In genomic region chr3:4504340-4505261, GRCh38 we compare ENCODE assay signal across 8 cellular contexts. TPM values are rescaled to one million over a fixed set of nuclear protein-coding genes. Genes with fewer than 3 reads are reported as not detected.
A peak's percentile ranks its signal among the peaks of the same experiment; 100 is the strongest.
DNase-seq lines count a peak whose midpoint lies in the region; ATAC-seq and TF ChIP-seq lines count a peak whose summit lies in the region.

No MANE protein-coding gene starts in this region.

- peaks cover 18% of the 10 kb centered on the region for H3K4me1 ChIP-seq in vagina

- no peaks in the 10 kb centered on the region for H3K27me3 Mint-ChIP-seq in Calu3 (ENCODE audit: unreplicated experiment)
- H3K27me3 Mint-ChIP-seq in progenitor cell of endocrine pancreas: no peaks in the 10 kb centered on the region

- H3K36me3 ChIP-seq in vagina: no peaks in the 10 kb centered on the region

- H3K9me3 ChIP-seq in vagina: no peaks in the 10 kb centered on the region

- no peaks in the 10 kb centered on the region for H3K36me3 Mint-ChIP-seq in Calu3 (ENCODE audit: insufficient read depth, unreplicated experiment)
- no peaks in the 10 kb centered on the region for H3K36me3 Mint-ChIP-seq in progenitor cell of endocrine pancreas (ENCODE audit: insufficient read depth)

- H3K4me1 Mint-ChIP-seq in Calu3 (ENCODE audit: low read depth, unreplicated experiment) (peaks cover 13% of the 10 kb centered on the region), progenitor cell of endocrine pancreas (ENCODE audit: low read depth) (peaks cover 20% of the 10 kb centered on the region)

- ATAC-seq in left colon (peak; percentile 88), omental fat pad (ENCODE audit: low FRiP score) (no peak)

- H3K27ac Mint-ChIP-seq in Calu3 (ENCODE audit: unreplicated experiment) (no peak overlapping the region), progenitor cell of endocrine pancreas (no peak overlapping the region)

- DNase-seq in Calu3: peak; percentile 49
- peak; percentile 31 for DNase-seq in NB4 (ENCODE audit: low read depth)
- DNase-seq in activated effector memory CD4-positive, alpha-beta T cell treated with Interleukin-2 at 50 U/mL for 16 hours: peak; percentile 3
- peak; percentile 71 to 72 for DNase-seq in left colon
- no peak for DNase-seq in vagina (ENCODE audit: extremely low spot score in 2 of 2)
- no peak for DNase-seq in omental fat pad (ENCODE audit: low spot score)
- no peak for DNase-seq in progenitor cell of endocrine pancreas (ENCODE audit: low spot score, unreplicated experiment)
- no peak for DNase-seq in COLO829 (ENCODE audit: low spot score)

- H3K27ac ChIP-seq in vagina: peak overlapping the region; percentile 60

- intact Hi-C loops in Calu3 (cut with micrococcal nuclease; ENCODE audit: unreplicated experiment) (no loop called here), left colon (cut with DNase I, micrococcal nuclease) (no loop called here), vagina (cut with DNase I) (loop anchor here (10.0 kb wide), 1 partner anchor 130 kb away; no protein-coding TSS in a partner anchor)

- H3K4me3 ChIP-seq in NB4 (ENCODE audit: low read depth, low read length) (no peak overlapping the region), vagina (peak overlapping the region; percentile 7 to 20)

- peak overlapping the region; percentile 36 for H3K4me3 Mint-ChIP-seq in Calu3 (ENCODE audit: low read depth, unreplicated experiment)
- no peak overlapping the region for H3K4me3 Mint-ChIP-seq in progenitor cell of endocrine pancreas (ENCODE audit: low read depth)

- CTCF ChIA-PET in Calu3 (lab: Charles Lee): no interaction called here

- no peaks in the 10 kb centered on the region for H3K27me3 ChIP-seq in vagina

- no peak for TF ChIP-seq POLR2A in NB4 (IDR thresholded peaks at IDR 0.05; ENCODE audit: extremely low read depth, insufficient read length)
- TF ChIP-seq POLR2A in vagina (IDR thresholded peaks at IDR 0.05): no peak

- no TSS peak for BruUV-seq in Calu3 (replicated peaks; lab: Mats Ljungman, UMichigan)

- TF ChIP-seq CTCF in Calu3 (IDR thresholded peaks at IDR 0.05; ENCODE audit: unreplicated experiment): no peak
- no peak for TF ChIP-seq CTCF in NB4 (IDR thresholded peaks at IDR 0.05; ENCODE audit: low read depth, low read length)
- TF ChIP-seq CTCF in vagina (IDR thresholded peaks at IDR 0.05): no peak
- no peak for TF ChIP-seq CTCF in omental fat pad (IDR thresholded peaks at IDR 0.05)
- TF ChIP-seq CTCF in progenitor cell of endocrine pancreas (IDR thresholded peaks at IDR 0.05; ENCODE audit: unreplicated experiment): no peak

- H3K9me3 Mint-ChIP-seq in Calu3 (ENCODE audit: low read depth, unreplicated experiment) (no peaks in the 10 kb centered on the region), progenitor cell of endocrine pancreas (ENCODE audit: low read depth) (no peaks in the 10 kb centered on the region)

RNA-seq across cellular contexts. Expression of gene ITPR1, which starts 11.5 kb away (rescaled TPM):
- total RNA-seq in Calu3 (2022): 4.2 and 6.2 TPM in 2 replicates
- total RNA-seq in left colon: 10 to 100 TPM in 1 of 2 donors, 1 to 10 TPM in 1; 8.9 to 21.2 TPM
- 108 TPM for total RNA-seq in vagina
- 10 to 100 TPM; 38.3 to 58.5 (median 41.3) TPM for total RNA-seq in omental fat pad
- total RNA-seq in progenitor cell of endocrine pancreas: 10.8 and 11.2 TPM in 2 replicates

RNA-seq across cellular contexts. Expression of gene SUMF1, which starts 37.5 kb away (rescaled TPM):
- total RNA-seq in Calu3 (2022) (24.8 and 31.8 TPM in 2 replicates), left colon (10 to 100 TPM; 35.1 to 39.3 TPM), vagina (65.6 TPM), omental fat pad (10 to 100 TPM; 44.9 to 61.1 (median 53.8) TPM), progenitor cell of endocrine pancreas (23.3 and 25.0 TPM in 2 replicates)

Comparison
In these comparisons a context has a peak if more than half of its experiments do, and no peak if none do; other contexts are left out.
1. DNase-seq: peak in Calu3 (single experiment), NB4 (single experiment), activated effector memory CD4-positive, alpha-beta T cell treated with Interleukin-2 at 50 U/mL for 16 hours (single experiment) and left colon (2 of 2); none in vagina (0 of 2), omental fat pad (single experiment), progenitor cell of endocrine pancreas (single experiment) and COLO829 (single experiment).